8 cellular contexts compared by ENCODE assay signal in genomic region chr9:12813960-12814876, GRCh38. TPM values are rescaled to one million over a fixed set of nuclear protein-coding genes. Genes with fewer than 3 reads are reported as not detected.
DNase-seq lines count a peak whose midpoint lies in the region; ATAC-seq, FAIRE-seq and TF ChIP-seq lines count a peak whose summit lies in the region.

No MANE protein-coding gene starts in this region.

- peak; percentile 92 for DNase-seq in A172 (ENCODE audit: low spot score)
- peak; percentile 35 for DNase-seq in HEK293T (ENCODE audit: extremely low spot score)
- peak; percentile 25 for DNase-seq in NCI-H526 treated with DMSO at 0.1 percent for 48 hours (lab: John Stamatoyannopoulos, UW)
- peak; percentile 96 to 99 for DNase-seq in lung microvascular endothelial cell (ENCODE audit: low read depth in 2 of 2)
- DNase-seq in urothelium cell line (ENCODE audit: low spot score) = peak; percentile 65
- no peak for DNase-seq in activated T-cell treated with anti-CD3 and anti-CD28 coated beads for 4 hours

- no peak for ATAC-seq in GM18861 (IDR thresholded peaks at IDR 0.05; ENCODE audit: unreplicated experiment)

- FAIRE-seq in colon (lab: Jason Lieb, UNC) = peak; percentile 14
- no peak for FAIRE-seq in urothelium cell line (lab: Jason Lieb, UNC)

- POLR2A ChIA-PET in HEK293T (lab: Yijun Ruan, JAX) = interaction anchor here (0.7 to 1.7 kb wide), 4 partner anchors 29 to 66 kb away, joined by 4 to 8 read pairs (median 6); partner anchors contain the start of gene LURAP1L

- CTCF ChIA-PET in HEK293T (lab: Yijun Ruan, JAX) = interaction anchor here (1.5 kb wide), 1 partner anchor 91 kb away, joined by 4 read pairs; no protein-coding TSS in a partner anchor

TF ChIP-seq in HEK293T, 16 proteins besides CTCF, POLR2A, EP300 and RAD21:
- TF ChIP-seq NFRKB (IDR thresholded peaks at IDR 0.05) (no peak), FOXA1 (IDR thresholded peaks at IDR 0.05) (no peak), LEF1 (IDR thresholded peaks at IDR 0.05; ENCODE audit: borderline replicate concordance) (no peak), BHLHE40 (IDR thresholded peaks at IDR 0.05; ENCODE audit: borderline replicate concordance) (no peak), SP1 (IDR thresholded peaks at IDR 0.05) (no peak), FOXK2 (IDR thresholded peaks at IDR 0.05) (no peak), TARDBP (IDR thresholded peaks at IDR 0.05) (no peak), SUZ12 (IDR thresholded peaks at IDR 0.05) (no peak), HDGF (IDR thresholded peaks at IDR 0.05; ENCODE audit: borderline replicate concordance) (no peak), FOXM1 (IDR thresholded peaks at IDR 0.05; ENCODE audit: borderline replicate concordance) (no peak), CTBP1 (IDR thresholded peaks at IDR 0.05; ENCODE audit: borderline replicate concordance) (no peak), ARNT (IDR thresholded peaks at IDR 0.05) (0 out of 2 replicates have a peak, but pooled peaks have one; percentile 6), L3MBTL2 (conservative IDR thresholded peaks at IDR 0.05) (peak; percentile 27; the same call in 1 of the 2 replicates), ZNF384 (IDR thresholded peaks at IDR 0.05) (no peak), ELF4 (IDR thresholded peaks at IDR 0.05) (no peak)
- TF ChIP-seq, protein P1, sequence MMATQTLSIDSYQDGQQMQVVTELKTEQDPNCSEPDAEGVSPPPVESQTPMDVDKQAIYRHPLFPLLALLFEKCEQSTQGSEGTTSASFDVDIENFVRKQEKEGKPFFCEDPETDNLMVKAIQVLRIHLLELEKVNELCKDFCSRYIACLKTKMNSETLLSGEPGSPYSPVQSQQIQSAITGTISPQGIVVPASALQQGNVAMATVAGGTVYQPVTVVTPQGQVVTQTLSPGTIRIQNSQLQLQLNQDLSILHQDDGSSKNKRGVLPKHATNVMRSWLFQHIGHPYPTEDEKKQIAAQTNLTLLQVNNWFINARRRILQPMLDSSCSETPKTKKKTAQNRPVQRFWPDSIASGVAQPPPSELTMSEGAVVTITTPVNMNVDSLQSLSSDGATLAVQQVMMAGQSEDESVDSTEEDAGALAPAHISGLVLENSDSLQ (IDR thresholded peaks at IDR 0.05) = peak; percentile 70
TF ChIP-seq in HEK293T: peak in this region for 3.

RNA-seq across cellular contexts. Expression of gene LURAP1L, which starts 39.4 kb away (rescaled TPM):
- 4.9 and 6.6 TPM in 2 replicates for total RNA-seq in A172 (2014; rRNA removed; shearing (Covaris generic))
- total RNA-seq in lung microvascular endothelial cell = 1.7 and 2.0 TPM in 2 replicates
